Comparison of ENCODE assay signal across 10 cellular contexts in genomic region chr2:30686000-30686399, GRCh38.
DNase-seq lines count a peak whose midpoint lies in the region; ATAC-seq and TF ChIP-seq lines count a peak whose summit lies in the region.
"Had no signal": no experiment of that assay in that cellular context is flagged by ENCODE, and none has a peak within 500 bp of the region (broad histone marks: within the 10 kb centered on the region; RNA-seq: fewer than 3 reads in every experiment).

No MANE protein-coding gene starts in this region.

- peak; percentile 91 for DNase-seq in DMS79 (lab: John Stamatoyannopoulos, UW)
- peak; percentile 38 for DNase-seq in HT1080 (ENCODE audit: low read depth)
- peak; percentile 52 for DNase-seq in SHP77 treated with DMSO at 0.1 percent for 48 hours (lab: John Stamatoyannopoulos, UW)
- peak in 1 of 3 donors; percentile 34 for DNase-seq in right lobe of liver
- DNase-seq in activated gamma-delta T cell treated with Interleukin-2 at 50 U/mL for 16 hours: no peak
- DNase-seq in NCI-H1048 (lab: John Stamatoyannopoulos, UW): no peak
- DNase-seq in stimulated activated CD4-positive, alpha-beta T cell treated with anti-CD3 and anti-CD28 coated beads, Interleukin-2, amount 100 ng/mL, for 48 hours: no peak
- DNase-seq: IMR-90, psoas muscle had no signal

- WGBS in right lobe of liver (ENCODE audit: insufficient coverage, low coverage, low lambda C conversion rate, missing lambda C conversion rate): 43% methylated on average over 1 of the region's 2 CpGs

- ATAC-seq in right lobe of liver: peak; percentile 42 to 87 (median 64)
- no peak for ATAC-seq in GM21619 (IDR thresholded peaks at IDR 0.05; ENCODE audit: unreplicated experiment)
- ATAC-seq: psoas muscle had no signal

- peak in 3 of 4 donors; percentile 12 to 38 (median 23) for TF ChIP-seq CTCF in right lobe of liver (IDR thresholded peaks at IDR 0.05)

- intact Hi-C loops in right lobe of liver (cut with DNase I): no loop called here

- no peak for TF ChIP-seq POLR2A in right lobe of liver (IDR thresholded peaks at IDR 0.05)

- H3K9me3 ChIP-seq in right lobe of liver: no peaks in the 10 kb centered on the region
- H3K9me3 ChIP-seq: psoas muscle had no signal

- H3K4me3 ChIP-seq in right lobe of liver: no peak overlapping the region
- H3K4me3 ChIP-seq: psoas muscle had no signal

- no peaks in the 10 kb centered on the region for H3K4me1 ChIP-seq in right lobe of liver

- no peaks in the 10 kb centered on the region for H3K27me3 ChIP-seq in right lobe of liver

- no peaks in the 10 kb centered on the region for H3K36me3 ChIP-seq in right lobe of liver

- H3K27ac ChIP-seq in right lobe of liver: no peak overlapping the region
- H3K27ac ChIP-seq: psoas muscle had no signal

Comparison
In these comparisons a context has a peak if more than half of its experiments do, and no peak if none do; other contexts are left out.
1. DNase-seq: peak in DMS79 (single experiment), HT1080 (single experiment) and SHP77 treated with DMSO at 0.1 percent for 48 hours (single experiment); none in activated gamma-delta T cell treated with Interleukin-2 at 50 U/mL for 16 hours (single experiment), NCI-H1048 (single experiment) and stimulated activated CD4-positive, alpha-beta T cell treated with anti-CD3 and anti-CD28 coated beads, Interleukin-2, amount 100 ng/mL, for 48 hours (0 of 2).